Comparison of ENCODE assay signal across 5 cellular contexts in the genomic region with DNA sequence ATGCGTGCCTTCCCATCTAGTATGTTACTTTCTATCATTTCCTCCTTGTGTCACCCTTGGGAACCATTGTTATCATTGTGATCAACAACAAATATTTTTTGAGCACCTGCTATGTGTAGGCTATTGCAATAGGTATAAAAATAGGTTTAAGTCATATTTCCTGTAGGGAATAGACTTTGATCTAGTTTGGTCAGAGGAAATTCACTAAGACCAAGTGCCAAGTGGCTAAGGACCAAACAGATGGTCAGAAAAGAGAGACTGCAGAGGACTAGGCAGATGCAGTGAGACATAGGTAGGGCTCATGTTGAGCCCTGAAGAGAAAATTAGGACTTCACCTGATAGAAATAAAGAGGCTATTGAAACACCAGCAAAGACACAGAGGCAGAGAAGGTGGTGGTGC.
"Had no signal": no experiment of that assay in that cellular context is flagged by ENCODE, and none has a peak within 500 bp of the region (broad histone marks: within the 10 kb centered on the region; RNA-seq: fewer than 3 reads in every experiment).

No MANE protein-coding gene starts in this region.

- ATAC-seq: GM23338, HepG2 had no signal

- DNase-seq: H9, HCEC 1CT, KBM-7 had no signal

- H3K4me3 ChIP-seq: GM23338 had no signal
